1 cellular context compared by ENCODE assay signal in genomic region chr11:85653048-85653447, GRCh38.
TF ChIP-seq lines count a peak whose summit lies in the region.

No MANE protein-coding gene starts in this region.

TF ChIP-seq in GM12878, 131 proteins besides CTCF, POLR2A, EP300 and RAD21:
- TF ChIP-seq TAF1 (IDR thresholded peaks at IDR 0.05; ENCODE audit: borderline replicate concordance, low read depth, low read length) (no peak), PKNOX1 (IDR thresholded peaks at IDR 0.05) (peak; percentile 48; the same call in 1 of the 2 replicates)
TF ChIP-seq in GM12878: peak in this region for 1.
